Comparison of ENCODE assay signal across 26 cellular contexts in genomic region chr15:91982401-91982800, GRCh38.
DNase-seq lines count a peak whose midpoint lies in the region; ATAC-seq, FAIRE-seq and TF ChIP-seq lines count a peak whose summit lies in the region.
"Had no signal": no experiment of that assay in that cellular context is flagged by ENCODE, and none has a peak within 500 bp of the region (broad histone marks: within the 10 kb centered on the region; RNA-seq: fewer than 3 reads in every experiment).

No MANE protein-coding gene starts in this region.

- peak; percentile 7 for FAIRE-seq in A549 (lab: Jason Lieb, UNC)
- FAIRE-seq: GM12892, HTR-8/SVneo had no signal

- H3K27me3 ChIP-seq in mammary epithelial cell (ENCODE audit: insufficient read depth, low read length), result no peaks in the 10 kb centered on the region
- H3K27me3 ChIP-seq: upper lobe of left lung had no signal

- H3K36me3 Mint-ChIP-seq in immature natural killer cell, result no peaks in the 10 kb centered on the region
- H3K36me3 Mint-ChIP-seq: memory B cell; naive thymus-derived CD8-positive, alpha-beta T cell had no signal

- intact Hi-C loops in mammary epithelial cell (cut with micrococcal nuclease), result loop anchor here (1.0 to 2.0 kb wide), 4 partner anchors 96 to 680 kb away; partner anchors contain the start of gene SLCO3A1

- no peak overlapping the region for H3K27ac Mint-ChIP-seq in immature natural killer cell
- H3K27ac Mint-ChIP-seq: memory B cell had no signal

- H3K4me2 ChIP-seq in A549 (no peak overlapping the region), mammary epithelial cell (ENCODE audit: insufficient read depth, low read depth, low read length) (no peak overlapping the region)
- H3K4me2 ChIP-seq: hepatocyte had no signal

- H2AFZ ChIP-seq in mammary epithelial cell (ENCODE audit: low read depth, low read length), result no peak overlapping the region
- H2AFZ ChIP-seq: hepatocyte had no signal

- TF ChIP-seq POLR2A in A549 (IDR thresholded peaks at IDR 0.05; ENCODE audit: low read length), result no peak

- no peak overlapping the region for H3K4me3 Mint-ChIP-seq in immature natural killer cell
- H3K4me3 Mint-ChIP-seq: memory B cell; naive thymus-derived CD8-positive, alpha-beta T cell; stimulated activated naive CD8-positive, alpha-beta T cell treated with anti-CD3 and anti-CD28 coated beads, Interleukin-15, amount 100 ng/mL, for 72 hours had no signal

- POLR2A ChIA-PET in A549 (lab: Yijun Ruan, JAX), result interaction anchor here (0.7 kb wide), 1 partner anchor 128 kb away, joined by 3 read pairs; the partner anchor contains the start of gene SLCO3A1

- in situ Hi-C loops in mammary epithelial cell (cut with MboI; ENCODE audit: low sequenced_read_pairs in 2 of 2), result loop anchor here in 1 of 2 donors (25.0 kb wide), 1 partner anchor 270 kb away; no protein-coding TSS in a partner anchor

- no peaks in the 10 kb centered on the region for H3K36me3 ChIP-seq in mammary epithelial cell (ENCODE audit: insufficient read depth, low read length)
- H3K36me3 ChIP-seq: upper lobe of left lung had no signal

- H3K4me1 ChIP-seq in A549 (no peaks in the 10 kb centered on the region), mammary epithelial cell (ENCODE audit: insufficient read depth, low read length) (peaks cover 9% of the 10 kb centered on the region)

- H3K9ac ChIP-seq in mammary epithelial cell (ENCODE audit: insufficient read depth, low read length), result no peak overlapping the region

- peaks cover 57% of the 10 kb centered on the region for H3K79me2 ChIP-seq in mammary epithelial cell (ENCODE audit: insufficient read depth, low read length)
- H3K79me2 ChIP-seq: hepatocyte had no signal

- peak; percentile 66 to 70 for TF ChIP-seq RAD21 in A549 (conservative IDR thresholded peaks at IDR 0.05 in 1 of 2, IDR thresholded peaks at IDR 0.05 in 1 of 2)

- CTCF ChIA-PET in A549 (lab: Yijun Ruan, JAX) (interaction anchor here (0.5 to 11.8 kb wide), 48 partner anchors 9 to 1561 kb away, joined by 3 to 149 read pairs (median 4); partner anchors contain the start of gene SLCO3A1), mammary epithelial cell (lab: Charles Lee; ENCODE audit: low non-redundant PET) (interaction anchor here (0.7 kb wide), 1 partner anchor 92 kb away, joined by 3 read pairs; no protein-coding TSS in a partner anchor)

- WGBS in A549 (ENCODE audit: missing lambda C conversion rate), result 58% methylated on average over 2 of the region's 2 CpGs
- 43% methylated on average over 2 of the region's 2 CpGs for WGBS in mammary epithelial cell (ENCODE audit: low coverage, missing lambda C conversion rate)

- H3K27ac ChIP-seq in A549 (no peak overlapping the region), mammary epithelial cell (ENCODE audit: insufficient read depth, low read depth, low read length) (no peak overlapping the region)
- H3K27ac ChIP-seq: hepatocyte, upper lobe of left lung had no signal

- DNase-seq in A549 (ENCODE audit: low read depth in 1 of 2, low spot score in 1 of 2) (peak in 1 of 2 experiments; percentile 17), NCI-H69 (lab: John Stamatoyannopoulos, UW) (peak; percentile 47), mammary epithelial cell (no peak), immature natural killer cell (no peak), T1000 (lab: John Stamatoyannopoulos, UW) (no peak)
- DNase-seq in activated CD4-positive, alpha-beta T cell treated with anti-CD3 and anti-CD28 coated beads, Interleukin-2, amount 50 U/mL, for 4 hours, result no peak
- DNase-seq: activated CD4-positive, alpha-beta T cell treated with anti-CD3 and anti-CD28 coated beads for 48 hours; activated CD8-positive, alpha-beta memory T cell treated with anti-CD3 and anti-CD28 coated beads, Interleukin-2, amount 50 U/mL, for 4 hours; activated effector memory CD4-positive, alpha-beta T cell treated with anti-CD3 and anti-CD28 coated beads, Interleukin-2, amount 50 U/mL, for 16 hours; amygdala; effector memory CD4-positive, alpha-beta T cell; Kasumi-1; kidney glomerular epithelial cell; naive thymus-derived CD8-positive, alpha-beta T cell; NCI-H2029; NCI-H510A; posterior cingulate gyrus; stimulated activated CD4-positive, alpha-beta T cell treated with anti-CD3 and anti-CD28 coated beads, Interleukin-2, amount 100 ng/mL, for 24 hours; stimulated activated naive CD8-positive, alpha-beta T cell treated with anti-CD3 and anti-CD28 coated beads, Interleukin-15, amount 100 ng/mL, for 72 hours; upper lobe of left lung had no signal

- dilution Hi-C loops in mammary epithelial cell (cut with HindIII; ENCODE audit: low sequenced_read_pairs), result loop anchor here (5.0 kb wide), 1 partner anchor 95 kb away; no protein-coding TSS in a partner anchor

- H3K4me3 ChIP-seq in A549 (no peak overlapping the region), mammary epithelial cell (replicated peaks in 1 of 3; ENCODE audit: insufficient read depth in 1 of 3, low read depth in 2 of 3, low read length in 3 of 3) (no peak overlapping the region)
- H3K4me3 ChIP-seq: hepatocyte, upper lobe of left lung had no signal

- no peaks in the 10 kb centered on the region for H3K9me3 ChIP-seq in A549
- no peaks in the 10 kb centered on the region for H3K9me3 ChIP-seq in mammary epithelial cell (replicated peaks; ENCODE audit: insufficient read depth, low read length)
- H3K9me3 ChIP-seq: upper lobe of left lung had no signal

- no peak for TF ChIP-seq EP300 in A549 (IDR thresholded peaks at IDR 0.05)

- ATAC-seq in A549 (peak; percentile 62 to 72; a peak in 4 of 6 replicates), HG02981 (IDR thresholded peaks at IDR 0.05; ENCODE audit: unreplicated experiment) (no peak)
- ATAC-seq: naive thymus-derived CD8-positive, alpha-beta T cell; stimulated activated naive CD8-positive, alpha-beta T cell treated with anti-CD3 and anti-CD28 coated beads, Interleukin-15, amount 100 ng/mL, for 72 hours had no signal

- no peaks in the 10 kb centered on the region for H3K9me3 Mint-ChIP-seq in immature natural killer cell
- H3K9me3 Mint-ChIP-seq: memory B cell; stimulated activated naive CD8-positive, alpha-beta T cell treated with anti-CD3 and anti-CD28 coated beads, Interleukin-15, amount 100 ng/mL, for 72 hours had no signal

- TF ChIP-seq CTCF in A549 (IDR thresholded peaks at IDR 0.05) (peak; percentile 49), GM12872 (IDR thresholded peaks at IDR 0.05; ENCODE audit: insufficient read depth, low read depth, low read length) (0 out of 3 replicates have a peak, but pooled peaks have one; percentile 9), mammary epithelial cell (conservative IDR thresholded peaks at IDR 0.05 in 1 of 2, IDR thresholded peaks at IDR 0.05 in 1 of 2; ENCODE audit: extremely low read depth in 1 of 2, insufficient read depth in 1 of 2, low read depth in 1 of 2, low read length in 2 of 2) (peak; percentile 29 to 62)

- peaks cover 0 to 4% (median 2%) of the 10 kb centered on the region in 3 donors for H3K27me3 Mint-ChIP-seq in immature natural killer cell (ENCODE audit: low read depth in 3 of 3)
- H3K27me3 Mint-ChIP-seq: naive thymus-derived CD8-positive, alpha-beta T cell; stimulated activated naive CD8-positive, alpha-beta T cell treated with anti-CD3 and anti-CD28 coated beads, Interleukin-15, amount 100 ng/mL, for 72 hours had no signal

- H4K20me1 ChIP-seq in mammary epithelial cell (ENCODE audit: insufficient read depth, low read length), result no peaks in the 10 kb centered on the region

- H3K4me1 Mint-ChIP-seq in immature natural killer cell, result peaks cover 36 to 40% of the 10 kb centered on the region in 2 donors
- H3K4me1 Mint-ChIP-seq: memory B cell; stimulated activated naive CD8-positive, alpha-beta T cell treated with anti-CD3 and anti-CD28 coated beads, Interleukin-15, amount 100 ng/mL, for 72 hours had no signal

- BruUV-seq in mammary epithelial cell (replicated peaks; lab: Mats Ljungman, UMichigan), result no TSS peak

TF ChIP-seq in A549, 52 proteins besides CTCF, POLR2A, EP300 and RAD21:
- TF ChIP-seq SMC3 (IDR thresholded peaks at IDR 0.05) (peak; percentile 52; the same call in 2 of the 3 replicates), FOSL2 (IDR thresholded peaks at IDR 0.05) (no peak), FOSL2 (CRISPR knock-in tag; IDR thresholded peaks at IDR 0.05) (no peak)
